In genomic region chr10:26723016-26723415, GRCh38 we compare ENCODE assay signal across 18 cellular contexts.
"Had no signal": no experiment of that assay in that cellular context is flagged by ENCODE, and none has a peak within 500 bp of the region (broad histone marks: within the 10 kb centered on the region; RNA-seq: fewer than 3 reads in every experiment).

No MANE protein-coding gene starts in this region.

- H3K36me3 ChIP-seq: prostate gland had no signal

- H3K9me3 Mint-ChIP-seq: naive thymus-derived CD4-positive, alpha-beta T cell; nephron progenitor cell had no signal

- H3K79me2 ChIP-seq: parathyroid adenoma had no signal

- ATAC-seq: left cardiac atrium; naive thymus-derived CD4-positive, alpha-beta T cell; right lobe of liver had no signal

- H3K27me3 ChIP-seq: dorsolateral prefrontal cortex, esophagus squamous epithelium, right lobe of liver, stomach had no signal

- H3K4me3 Mint-ChIP-seq: naive thymus-derived CD4-positive, alpha-beta T cell; nephron progenitor cell had no signal

- H3K4me1 Mint-ChIP-seq: nephron progenitor cell had no signal

- H3K27ac ChIP-seq: esophagus squamous epithelium, parathyroid adenoma, prostate gland, right lobe of liver, stomach had no signal

- FAIRE-seq: endometrium, kidney had no signal

- H3K27me3 Mint-ChIP-seq: naive thymus-derived CD4-positive, alpha-beta T cell had no signal

- H3K9ac ChIP-seq: parathyroid adenoma had no signal

- H3K4me3 ChIP-seq: dorsolateral prefrontal cortex, esophagus squamous epithelium, prostate gland, right lobe of liver, stomach had no signal

- H3K27ac Mint-ChIP-seq: nephron progenitor cell had no signal

- H3K4me1 ChIP-seq: esophagus squamous epithelium, parathyroid adenoma, prostate gland, right lobe of liver, stomach had no signal

- DNase-seq: cortex of kidney; dorsolateral prefrontal cortex; effector CD8-positive, alpha-beta T cell; esophagus squamous epithelium; foreskin fibroblast; kidney; left cardiac atrium; naive thymus-derived CD4-positive, alpha-beta T cell; nephron progenitor cell; right lobe of liver; stimulated activated CD4-positive, alpha-beta T cell treated with anti-CD3 and anti-CD28 coated beads, Interleukin-4, amount 100 ng/mL, for 24 hours; stimulated activated naive CD4-positive, alpha-beta T cell; stomach; substantia nigra; trophoblast cell had no signal
